ENCODE assay signal across 27 cellular contexts in the genomic region with DNA sequence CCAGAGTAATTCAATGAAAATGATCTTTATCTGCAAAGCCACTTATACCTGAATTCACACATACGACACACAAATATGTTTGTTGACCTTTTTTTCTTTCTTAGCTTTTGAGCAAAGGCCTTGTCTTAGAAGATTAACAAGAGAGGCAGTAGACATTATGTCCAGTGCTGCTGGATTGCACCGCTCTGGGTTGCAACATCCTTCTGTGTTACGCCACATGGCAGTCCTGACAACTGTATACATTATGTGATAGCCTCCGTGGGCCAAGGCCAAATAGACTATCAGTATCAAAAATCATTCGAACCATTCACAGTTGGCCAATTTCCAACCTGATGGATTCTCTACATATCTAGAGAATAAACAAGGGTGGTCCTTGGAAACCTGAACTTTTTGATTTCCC.
"Had no signal": no experiment of that assay in that cellular context is flagged by ENCODE, and none has a peak within 500 bp of the region (broad histone marks: within the 10 kb centered on the region; RNA-seq: fewer than 3 reads in every experiment).

No MANE protein-coding gene starts in this region.

- DNase-seq: activated CD4-positive, alpha-beta T cell treated with anti-CD3 and anti-CD28 coated beads, Interleukin-2, amount 10 ng/mL, durations not matched to agents 24 days and 14 days; activated CD4-positive, alpha-beta T cell treated with anti-CD3 and anti-CD28 coated beads, Interleukin-2, amount 50 U/mL, for 48 hours; activated CD4-positive, CD25-positive, alpha-beta regulatory T cell treated with anti-CD3 and anti-CD28 coated beads, Interleukin-2, amount 50 U/mL, for 72 hours; activated CD8-positive, alpha-beta memory T cell treated with anti-CD3 and anti-CD28 coated beads for 24 hours; activated gamma-delta T cell; activated naive CD4-positive, alpha-beta T cell treated with anti-CD3 and anti-CD28 coated beads for 36 hours; activated T-cell treated with anti-CD3 and anti-CD28 coated beads, Interleukin-2, amount 50 U/mL, for 4 hours; amygdala; brain microvascular endothelial cell; cerebellar nuclear complex; IMR-90; Kasumi-1; KBM-7; NCI-H1105 treated with DMSO at 0.1 percent for 48 hours; NCI-H1436 treated with DMSO at 0.1 percent for 48 hours; NCI-H187 treated with DMSO at 0.1 percent for 48 hours; NCI-H2081 treated with DMSO at 0.1 percent for 48 hours; NCI-H446; NCI-H524; Peyer's patch; SHP77 treated with DMSO at 0.1 percent for 48 hours had no signal

- H3K27me3 Mint-ChIP-seq: activated CD4-positive, alpha-beta T cell treated with anti-CD3 and anti-CD28 coated beads, Interleukin-2, amount 10 ng/mL, durations not matched to agents 24 days and 14 days; activated naive CD8-positive, alpha-beta T cell had no signal

- H3K4me3 ChIP-seq: cardiac muscle cell, Peyer's patch had no signal

- H3K27ac ChIP-seq: brain microvascular endothelial cell, cardiac muscle cell, Peyer's patch, RWPE1 had no signal

- H3K36me3 Mint-ChIP-seq: activated naive CD8-positive, alpha-beta T cell; WTC11 had no signal

- H3K9me3 Mint-ChIP-seq: activated CD4-positive, alpha-beta T cell treated with anti-CD3 and anti-CD28 coated beads, Interleukin-2, amount 10 ng/mL, durations not matched to agents 24 days and 14 days; activated naive CD4-positive, alpha-beta T cell treated with anti-CD3 and anti-CD28 coated beads for 36 hours; activated T-helper 17 cell treated with anti-CD3 and anti-CD28 coated beads, Interleukin-2, amount 50 U/mL, for 72 hours; T-helper 1 cell treated with Interleukin-12 subunit alpha and Interleukin-12 subunit beta and Interleukin-4 antibody, amounts not matched to agents 30 μg/mL and 1 μg/mL, for 36 hours; WTC11 had no signal

- H3K4me3 Mint-ChIP-seq: activated CD4-positive, alpha-beta T cell treated with anti-CD3 and anti-CD28 coated beads, Interleukin-2, amount 10 ng/mL, durations not matched to agents 24 days and 14 days; activated naive CD4-positive, alpha-beta T cell treated with anti-CD3 and anti-CD28 coated beads for 36 hours; activated naive CD8-positive, alpha-beta T cell; activated T-cell treated with anti-CD3 and anti-CD28 coated beads, Interleukin-2, amount 50 U/mL, for 4 hours; activated T-helper 17 cell treated with anti-CD3 and anti-CD28 coated beads, Interleukin-2, amount 50 U/mL, for 72 hours; T-helper 1 cell treated with Interleukin-12 subunit alpha and Interleukin-12 subunit beta and Interleukin-4 antibody, amounts not matched to agents 30 μg/mL and 1 μg/mL, for 36 hours; WTC11 had no signal

- H3K4me1 Mint-ChIP-seq: activated CD4-positive, alpha-beta T cell treated with anti-CD3 and anti-CD28 coated beads, Interleukin-2, amount 10 ng/mL, durations not matched to agents 24 days and 14 days; activated T-helper 17 cell treated with anti-CD3 and anti-CD28 coated beads, Interleukin-2, amount 50 U/mL, for 72 hours had no signal

- H3K9me3 ChIP-seq: Peyer's patch had no signal

- H3K36me3 ChIP-seq: brain microvascular endothelial cell, cardiac muscle cell, Peyer's patch had no signal

- H3K27me3 ChIP-seq: brain microvascular endothelial cell, cardiac muscle cell, Peyer's patch had no signal

- H3K4me1 ChIP-seq: Peyer's patch had no signal

- H3K27ac Mint-ChIP-seq: activated CD4-positive, alpha-beta T cell treated with anti-CD3 and anti-CD28 coated beads, Interleukin-2, amount 10 ng/mL, durations not matched to agents 24 days and 14 days; activated naive CD4-positive, alpha-beta T cell treated with anti-CD3 and anti-CD28 coated beads for 36 hours; activated naive CD8-positive, alpha-beta T cell; activated T-helper 17 cell treated with anti-CD3 and anti-CD28 coated beads, Interleukin-2, amount 50 U/mL, for 72 hours; T-helper 1 cell treated with Interleukin-12 subunit alpha and Interleukin-12 subunit beta and Interleukin-4 antibody, amounts not matched to agents 30 μg/mL and 1 μg/mL, for 36 hours; WTC11 had no signal
